ENCODE assay signal across 22 cellular contexts in the genomic region with DNA sequence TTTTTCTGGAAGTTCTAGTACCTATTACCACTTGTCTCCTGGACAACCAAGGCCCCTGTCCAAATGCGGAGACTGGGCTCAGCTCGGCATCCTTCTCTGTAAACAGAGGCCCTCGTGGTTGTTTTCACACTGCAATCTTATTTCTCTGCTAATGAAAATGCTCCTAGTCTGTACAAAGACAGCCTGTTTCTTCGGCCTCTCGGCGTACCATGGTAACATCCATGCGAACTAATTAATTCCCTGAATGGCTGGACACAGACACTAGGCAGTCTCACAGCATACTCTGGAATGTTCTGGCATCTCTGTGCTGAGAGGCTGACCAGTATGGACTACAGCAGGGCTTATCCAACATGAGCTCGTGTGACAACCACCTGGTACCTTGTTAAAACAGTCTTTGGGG. TPM values are rescaled to one million over a fixed set of nuclear protein-coding genes. Genes with fewer than 3 reads are reported as not detected.
"Had no signal": no experiment of that assay in that cellular context is flagged by ENCODE, and none has a peak within 500 bp of the region (broad histone marks: within the 10 kb centered on the region; RNA-seq: fewer than 3 reads in every experiment).

No MANE protein-coding gene starts in this region.

- H3K27ac Mint-ChIP-seq: activated B cell treated with CpG ODN at 0.5 μM for 24 hours; activated CD8-positive, alpha-beta T cell treated with anti-CD3 and anti-CD28 coated beads, Interleukin-2, amount 10 ng/mL, durations not matched to agents 7 days and 5 days; activated naive CD8-positive, alpha-beta T cell treated with anti-CD3 and anti-CD28 coated beads for 36 hours; immature natural killer cell had no signal

- H3K4me3 Mint-ChIP-seq: activated B cell treated with CpG ODN at 0.5 μM for 24 hours; activated CD8-positive, alpha-beta T cell treated with anti-CD3 and anti-CD28 coated beads, Interleukin-2, amount 10 ng/mL, durations not matched to agents 7 days and 5 days; activated naive CD8-positive, alpha-beta T cell treated with anti-CD3 and anti-CD28 coated beads for 36 hours; immature natural killer cell; naive thymus-derived CD4-positive, alpha-beta T cell had no signal

- H3K27ac ChIP-seq: testis, upper lobe of left lung had no signal

- H3K36me3 Mint-ChIP-seq: immature natural killer cell had no signal

- H3K27me3 Mint-ChIP-seq: activated B cell treated with CpG ODN at 0.5 μM for 24 hours; activated naive CD8-positive, alpha-beta T cell treated with anti-CD3 and anti-CD28 coated beads for 36 hours; naive thymus-derived CD4-positive, alpha-beta T cell had no signal

- H3K9me3 ChIP-seq: mucosa of descending colon, testis, upper lobe of left lung had no signal

- ATAC-seq: activated CD8-positive, alpha-beta T cell treated with anti-CD3 and anti-CD28 coated beads, Interleukin-2, amount 10 ng/mL, durations not matched to agents 7 days and 5 days; esophagus mucosa; left colon; mucosa of descending colon; naive thymus-derived CD4-positive, alpha-beta T cell had no signal

- DNase-seq: activated B cell treated with CpG ODN at 0.5 μM for 24 hours; activated CD4-positive, alpha-beta T cell treated with anti-CD3 and anti-CD28 coated beads for 48 hours; activated CD8-positive, alpha-beta memory T cell treated with anti-CD3 and anti-CD28 coated beads, Interleukin-2, amount 50 U/mL, for 4 hours; activated CD8-positive, alpha-beta T cell treated with anti-CD3 and anti-CD28 coated beads, Interleukin-2, amount 10 ng/mL, durations not matched to agents 7 days and 5 days; activated effector memory CD4-positive, alpha-beta T cell treated with anti-CD3 and anti-CD28 coated beads, Interleukin-2, amount 50 U/mL, for 16 hours; activated naive CD8-positive, alpha-beta T cell treated with anti-CD3 and anti-CD28 coated beads for 36 hours; activated T-cell treated with anti-CD3 and anti-CD28 coated beads, Interleukin-2, amount 50 U/mL, for 48 hours; aorta; glutamatergic neuron; immature natural killer cell; left colon; mucosa of descending colon; naive thymus-derived CD4-positive, alpha-beta T cell; stimulated activated CD4-positive, alpha-beta T cell treated with anti-CD3 and anti-CD28 coated beads, Interleukin-4, amount 100 ng/mL, for 4 hours; stimulated activated CD8-positive, alpha-beta memory T cell treated with anti-CD3 and anti-CD28 coated beads, Interleukin-4, amount 100 ng/mL, for 48 hours; stimulated activated naive CD4-positive, alpha-beta T cell treated with Interleukin-2 at 50 U/mL for 16 hours; testis; upper lobe of left lung had no signal

- H3K4me3 ChIP-seq: mucosa of descending colon, skin epidermis, testis, upper lobe of left lung had no signal

- H3K9me3 Mint-ChIP-seq: activated B cell treated with CpG ODN at 0.5 μM for 24 hours; activated naive CD8-positive, alpha-beta T cell treated with anti-CD3 and anti-CD28 coated beads for 36 hours; immature natural killer cell had no signal

- H3K27me3 ChIP-seq: testis, upper lobe of left lung had no signal

RNA-seq across cellular contexts. Expression of a gene that starts 22.2 kb away (rescaled TPM):
- total RNA-seq: activated B cell treated with CpG ODN at 0.5 μM for 24 hours; activated CD8-positive, alpha-beta T cell treated with anti-CD3 and anti-CD28 coated beads, Interleukin-2, amount 10 ng/mL, durations not matched to agents 7 days and 5 days; activated naive CD8-positive, alpha-beta T cell treated with anti-CD3 and anti-CD28 coated beads for 36 hours; lung microvascular endothelial cell; naive thymus-derived CD4-positive, alpha-beta T cell; T-helper 2 cell treated with Interferon-gamma antibody and Interleukin-4, amounts not matched to agents 100 ng/mL and 5 ng/mL, for 36 hours had no signal
